In genomic region chr14:89114109-89114508, GRCh38 we compare ENCODE assay signal across 7 cellular contexts.
"Had no signal": no experiment of that assay in that cellular context is flagged by ENCODE, and none has a peak within 500 bp of the region (broad histone marks: within the 10 kb centered on the region; RNA-seq: fewer than 3 reads in every experiment).

No MANE protein-coding gene starts in this region.

- H3K9me3 ChIP-seq: HAP-1 had no signal

- H2AFZ ChIP-seq: GM23248 had no signal

- H3K36me3 ChIP-seq: HAP-1 had no signal

- DNase-seq: GM23248, GOT3, H9, HCEC 1CT, HFFc6 had no signal

- H3K4me3 Mint-ChIP-seq: H9, HFFc6 had no signal

- H3K4me3 ChIP-seq: GM23248, HAP-1 had no signal

- H3K27ac Mint-ChIP-seq: H9, HFFc6 had no signal

- ATAC-seq: HCT116 had no signal

- H3K27ac ChIP-seq: GM23248 had no signal

- H3K4me1 ChIP-seq: HAP-1 had no signal
